In genomic region chr18:35949090-35949489, GRCh38 we compare ENCODE assay signal across 21 cellular contexts.
DNase-seq lines count a peak whose midpoint lies in the region; ATAC-seq, FAIRE-seq and TF ChIP-seq lines count a peak whose summit lies in the region.
"Had no signal": no experiment of that assay in that cellular context is flagged by ENCODE, and none has a peak within 500 bp of the region (broad histone marks: within the 10 kb centered on the region; RNA-seq: fewer than 3 reads in every experiment).

No MANE protein-coding gene starts in this region.

- no peak overlapping the region for H3K9ac ChIP-seq in HepG2 (ENCODE audit: insufficient read depth, low read depth, low read length)
- H3K9ac ChIP-seq in kidney (ENCODE audit: low read length in 2 of 2): peak overlapping the region in 1 of 2 donors; percentile 56

- H2AFZ ChIP-seq in HepG2 (ENCODE audit: low read length) (peak overlapping the region; percentile 7), OCI-LY7 (ENCODE audit: low read length) (no peak overlapping the region)
- H2AFZ ChIP-seq: PC-9 had no signal

- H3K27ac Mint-ChIP-seq in naive thymus-derived CD4-positive, alpha-beta T cell: no peak overlapping the region
- H3K27ac Mint-ChIP-seq: activated CD8-positive, alpha-beta T cell treated with anti-CD3 and anti-CD28 coated beads, Interleukin-2, amount 10 ng/mL, durations not matched to agents 7 days and 5 days; activated naive CD4-positive, alpha-beta T cell treated with anti-CD3 and anti-CD28 coated beads, Interleukin-2, amount 50 U/mL, for 24 hours; activated T-cell treated with anti-CD3 and anti-CD28 coated beads, Interleukin-2, amount 50 U/mL, for 24 hours; CD4-positive, alpha-beta memory T cell; effector memory CD8-positive, alpha-beta T cell had no signal

- H3K9me2 ChIP-seq in OCI-LY7 (ENCODE audit: insufficient read depth, low read length): no peaks in the 10 kb centered on the region

- H3K4me3 ChIP-seq in HepG2 (replicated peaks in 1 of 3; ENCODE audit: insufficient read depth in 1 of 3, low read depth in 2 of 3, low read length in 3 of 3) (peak overlapping the region in 1 of 3 experiments; percentile 65; a peak in 1 of 6 replicates), right lobe of liver (no peak overlapping the region), kidney (ENCODE audit: low read length in 2 of 2) (peak overlapping the region; percentile 71 to 77), OCI-LY7 (ENCODE audit: low read depth, low read length, poor library complexity, severe bottlenecking) (no peak overlapping the region)
- no peak overlapping the region for H3K4me3 ChIP-seq in naive thymus-derived CD4-positive, alpha-beta T cell (ENCODE audit: low read length)
- H3K4me3 ChIP-seq: PC-9, SJCRH30 had no signal

- H3K27me3 Mint-ChIP-seq in naive thymus-derived CD4-positive, alpha-beta T cell: peaks cover 13 to 29% (median 24%) of the 10 kb centered on the region in 5 donors

- no peak for TF ChIP-seq EP300 in HepG2 (IDR thresholded peaks at IDR 0.05; ENCODE audit: low read depth in 2 of 2, low read length in 2 of 2)
- no peak for TF ChIP-seq EP300 in HepG2 (CRISPR knock-in tag; IDR thresholded peaks at IDR 0.05; ENCODE audit: borderline replicate concordance)

- DNase-seq in HepG2 (ENCODE audit: low spot score) (no peak), right lobe of liver (no peak), amniotic epithelial cell (ENCODE audit: low read depth) (peak; percentile 24), kidney (no peak), OCI-LY7 (ENCODE audit: low spot score) (no peak), GM12892 (ENCODE audit: insufficient read length) (no peak)
- no peak for DNase-seq in naive thymus-derived CD4-positive, alpha-beta T cell
- no peak for DNase-seq in stimulated activated CD4-positive, alpha-beta T cell treated with anti-CD3 and anti-CD28 coated beads, Interleukin-4, amount 100 ng/mL, for 4 hours
- DNase-seq: activated CD8-positive, alpha-beta T cell treated with anti-CD3 and anti-CD28 coated beads, Interleukin-2, amount 10 ng/mL, durations not matched to agents 7 days and 5 days; activated T-cell treated with anti-CD3 and anti-CD28 coated beads, Interleukin-2, amount 50 U/mL, for 24 hours; CD4-positive, alpha-beta memory T cell; effector memory CD8-positive, alpha-beta T cell; MV-4-11; NCI-H2081; PC-9; SJCRH30; stimulated activated CD4-positive, alpha-beta T cell treated with anti-CD3 and anti-CD28 coated beads, Interleukin-4, amount 100 ng/mL, for 24 hours; WERI-Rb-1 had no signal

- H3K27ac ChIP-seq in HepG2 (ENCODE audit: extremely low read length, insufficient read depth, low read length) (no peak overlapping the region), right lobe of liver (no peak overlapping the region), kidney (ENCODE audit: low read depth in 2 of 2, low read length in 2 of 2) (peak overlapping the region in 1 of 2 donors; percentile 47), OCI-LY7 (ENCODE audit: low read depth, low read length, poor library complexity, severe bottlenecking) (no peak overlapping the region)
- H3K27ac ChIP-seq in naive thymus-derived CD4-positive, alpha-beta T cell (ENCODE audit: low read depth, low read length): no peak overlapping the region
- H3K27ac ChIP-seq: HL-60, PC-9, SJCRH30, WERI-Rb-1 had no signal

- no peaks in the 10 kb centered on the region for H3K36me3 Mint-ChIP-seq in naive thymus-derived CD4-positive, alpha-beta T cell
- H3K36me3 Mint-ChIP-seq: activated naive CD4-positive, alpha-beta T cell treated with anti-CD3 and anti-CD28 coated beads, Interleukin-2, amount 50 U/mL, for 24 hours; CD4-positive, alpha-beta memory T cell had no signal

- no peaks in the 10 kb centered on the region for H3K9me3 ChIP-seq in HepG2 (ENCODE audit: low read length)
- no peaks in the 10 kb centered on the region for H3K9me3 ChIP-seq in right lobe of liver
- H3K9me3 ChIP-seq in kidney (ENCODE audit: control insufficient read depth in 1 of 2, low read length in 2 of 2): no peaks in the 10 kb centered on the region
- no peaks in the 10 kb centered on the region for H3K9me3 ChIP-seq in naive thymus-derived CD4-positive, alpha-beta T cell (ENCODE audit: control insufficient read depth in 2 of 3, low read length in 3 of 3)
- no peaks in the 10 kb centered on the region for H3K9me3 ChIP-seq in OCI-LY7 (ENCODE audit: low read length)
- H3K9me3 ChIP-seq: prostate gland, SJCRH30 had no signal

- TF ChIP-seq CTCF in HepG2 (CRISPR knock-in tag; IDR thresholded peaks at IDR 0.05) (no peak), right lobe of liver (IDR thresholded peaks at IDR 0.05) (no peak), kidney (IDR thresholded peaks at IDR 0.05; ENCODE audit: borderline replicate concordance, extremely low read depth, insufficient read depth) (no peak), OCI-LY7 (conservative IDR thresholded peaks at IDR 0.05; ENCODE audit: low read length) (no peak)

- FAIRE-seq in HepG2 (lab: Jason Lieb, UNC): no peak
- FAIRE-seq in kidney (lab: Jason Lieb, UNC): no peak
- no peak for FAIRE-seq in GM12892 (lab: Jason Lieb, UNC)

- intact Hi-C loops in HepG2 (cut with micrococcal nuclease; ENCODE audit: unreplicated experiment) (no loop called here), right lobe of liver (cut with DNase I) (loop anchor here in 1 of 2 donors (5.0 kb wide), 1 partner anchor 192 kb away; no protein-coding TSS in a partner anchor), kidney (cut with DNase I) (no loop called here), OCI-LY7 (cut with micrococcal nuclease; ENCODE audit: unreplicated experiment) (no loop called here)
- intact Hi-C loops in naive thymus-derived CD4-positive, alpha-beta T cell (cut with micrococcal nuclease): no loop called here

- H3K9me3 Mint-ChIP-seq in naive thymus-derived CD4-positive, alpha-beta T cell: no peaks in the 10 kb centered on the region
- H3K9me3 Mint-ChIP-seq: activated naive CD4-positive, alpha-beta T cell treated with anti-CD3 and anti-CD28 coated beads, Interleukin-2, amount 50 U/mL, for 24 hours; activated T-cell treated with anti-CD3 and anti-CD28 coated beads, Interleukin-2, amount 50 U/mL, for 24 hours; CD4-positive, alpha-beta memory T cell; effector memory CD8-positive, alpha-beta T cell had no signal

- in situ Hi-C loops in HepG2 (cut with HindIII; ENCODE audit: extremely low pct_ligation_motif_present, low pct_unique_long_range_greater_than_20kb): no loop called here

- H3K4me3 Mint-ChIP-seq in naive thymus-derived CD4-positive, alpha-beta T cell: peak overlapping the region in 4 of 10 donors; percentile 84 to 93 (median 89)
- H3K4me3 Mint-ChIP-seq: activated CD8-positive, alpha-beta T cell treated with anti-CD3 and anti-CD28 coated beads, Interleukin-2, amount 10 ng/mL, durations not matched to agents 7 days and 5 days had no signal

- H4K20me1 ChIP-seq in HepG2 (ENCODE audit: insufficient read depth, low read length): no peaks in the 10 kb centered on the region
- H4K20me1 ChIP-seq in OCI-LY7 (ENCODE audit: insufficient read depth, low read length): no peaks in the 10 kb centered on the region

- peak overlapping the region; percentile 98 for H3K4me2 ChIP-seq in HepG2 (ENCODE audit: low read depth, low read length)
- H3K4me2 ChIP-seq in OCI-LY7 (ENCODE audit: low read length): no peak overlapping the region

- POLR2A ChIA-PET in HepG2 (lab: Yijun Ruan, JAX) (no interaction called here), OCI-LY7 (lab: Charles Lee) (no interaction called here)
- POLR2A ChIA-PET in naive thymus-derived CD4-positive, alpha-beta T cell (lab: Charles Lee): no interaction called here

- no peak for TF ChIP-seq RAD21 in HepG2 (CRISPR knock-in tag; IDR thresholded peaks at IDR 0.05)

- peaks cover 0 to 9% (median 4%) of the 10 kb centered on the region in 7 donors for H3K4me1 Mint-ChIP-seq in naive thymus-derived CD4-positive, alpha-beta T cell

- WGBS in HepG2 (ENCODE audit: low lambda C conversion rate): 3% methylated on average over 6 of the region's 6 CpGs
- 30% methylated on average over 6 of the region's 6 CpGs for WGBS in right lobe of liver (ENCODE audit: insufficient coverage, low coverage, low lambda C conversion rate, missing lambda C conversion rate)

- H3K4me1 ChIP-seq in HepG2 (ENCODE audit: insufficient read depth, low read length): peaks cover 11% of the 10 kb centered on the region
- H3K4me1 ChIP-seq in right lobe of liver: peaks cover 0 to 6% (median 3%) of the 10 kb centered on the region in 4 donors
- peaks cover 0 to 5% of the 10 kb centered on the region in 2 donors for H3K4me1 ChIP-seq in kidney (ENCODE audit: control insufficient read depth in 1 of 2, insufficient read depth in 1 of 2, low read depth in 1 of 2, low read length in 2 of 2)
- H3K4me1 ChIP-seq in naive thymus-derived CD4-positive, alpha-beta T cell (ENCODE audit: control insufficient read depth in 2 of 2, insufficient read depth in 2 of 2, low read length in 2 of 2): peaks cover 4 to 8% of the 10 kb centered on the region in 2 donors
- no peaks in the 10 kb centered on the region for H3K4me1 ChIP-seq in OCI-LY7 (ENCODE audit: insufficient read depth, low read length, poor library complexity, severe bottlenecking)
- H3K4me1 ChIP-seq: prostate gland, SJCRH30 had no signal

- H3K79me2 ChIP-seq in HepG2 (ENCODE audit: insufficient read depth, low read length) (no peaks in the 10 kb centered on the region), OCI-LY7 (ENCODE audit: insufficient read depth, low read depth, low read length) (no peaks in the 10 kb centered on the region)

- CTCF ChIA-PET in HepG2 (lab: Yijun Ruan, JAX; ENCODE audit: low intra/inter-chr PET ratio, low total read pairs) (no interaction called here), OCI-LY7 (lab: Charles Lee; ENCODE audit: unreplicated experiment) (no interaction called here)
- CTCF ChIA-PET in naive thymus-derived CD4-positive, alpha-beta T cell (lab: Charles Lee): no interaction called here

- TF ChIP-seq POLR2A in HepG2 (IDR thresholded peaks at IDR 0.05; ENCODE audit: insufficient read depth in 1 of 2, low read depth in 2 of 2, low read length in 2 of 2) (no peak), right lobe of liver (IDR thresholded peaks at IDR 0.05) (no peak), GM12892 (IDR thresholded peaks at IDR 0.05; ENCODE audit: low read depth, low read length) (no peak)

- ATAC-seq in HepG2 (peak; percentile 57), right lobe of liver (no peak)
- no peak for ATAC-seq in naive thymus-derived CD4-positive, alpha-beta T cell

- H3K27me3 ChIP-seq in HepG2 (ENCODE audit: control insufficient read depth in 1 of 2, insufficient read depth in 2 of 2, low read length in 2 of 2): peaks cover 0 to 8% of the 10 kb centered on the region in 2 experiments; a peak in 3 of 5 replicates
- no peaks in the 10 kb centered on the region for H3K27me3 ChIP-seq in right lobe of liver
- H3K27me3 ChIP-seq in naive thymus-derived CD4-positive, alpha-beta T cell (ENCODE audit: control insufficient read depth in 2 of 2, insufficient read depth in 2 of 2, low read length in 2 of 2): peaks cover 0 to 4% of the 10 kb centered on the region in 2 donors
- H3K27me3 ChIP-seq: SJCRH30 had no signal

- no peaks in the 10 kb centered on the region for H3K36me3 ChIP-seq in HepG2 (replicated peaks in 1 of 2; ENCODE audit: control insufficient read depth in 1 of 2, insufficient read depth in 2 of 2, low read length in 2 of 2)
- H3K36me3 ChIP-seq in right lobe of liver: no peaks in the 10 kb centered on the region
- H3K36me3 ChIP-seq in kidney (ENCODE audit: control insufficient read depth in 1 of 2, insufficient read depth in 2 of 2, low read length in 2 of 2): no peaks in the 10 kb centered on the region
- no peaks in the 10 kb centered on the region for H3K36me3 ChIP-seq in naive thymus-derived CD4-positive, alpha-beta T cell (ENCODE audit: control insufficient read depth in 2 of 3, insufficient read depth in 3 of 3, low read length in 3 of 3)
- H3K36me3 ChIP-seq in OCI-LY7 (ENCODE audit: insufficient read depth, low read length): no peaks in the 10 kb centered on the region
- H3K36me3 ChIP-seq: prostate gland, SJCRH30, WERI-Rb-1 had no signal

- no TSS peak for BruUV-seq in HepG2 (replicated peaks; lab: Mats Ljungman, UMichigan)
- BruUV-seq in OCI-LY7 (replicated peaks; lab: Mats Ljungman, UMichigan): no TSS peak

Comparison
In these comparisons a context has a peak if more than half of its experiments do, and no peak if none do; other contexts are left out.
1. H3K4me3 ChIP-seq: peak in kidney (2 of 2); none in right lobe of liver (0 of 3), naive thymus-derived CD4-positive, alpha-beta T cell (single experiment) and OCI-LY7 (single experiment).